Comparison of ENCODE assay signal across 8 cellular contexts in the genomic region with DNA sequence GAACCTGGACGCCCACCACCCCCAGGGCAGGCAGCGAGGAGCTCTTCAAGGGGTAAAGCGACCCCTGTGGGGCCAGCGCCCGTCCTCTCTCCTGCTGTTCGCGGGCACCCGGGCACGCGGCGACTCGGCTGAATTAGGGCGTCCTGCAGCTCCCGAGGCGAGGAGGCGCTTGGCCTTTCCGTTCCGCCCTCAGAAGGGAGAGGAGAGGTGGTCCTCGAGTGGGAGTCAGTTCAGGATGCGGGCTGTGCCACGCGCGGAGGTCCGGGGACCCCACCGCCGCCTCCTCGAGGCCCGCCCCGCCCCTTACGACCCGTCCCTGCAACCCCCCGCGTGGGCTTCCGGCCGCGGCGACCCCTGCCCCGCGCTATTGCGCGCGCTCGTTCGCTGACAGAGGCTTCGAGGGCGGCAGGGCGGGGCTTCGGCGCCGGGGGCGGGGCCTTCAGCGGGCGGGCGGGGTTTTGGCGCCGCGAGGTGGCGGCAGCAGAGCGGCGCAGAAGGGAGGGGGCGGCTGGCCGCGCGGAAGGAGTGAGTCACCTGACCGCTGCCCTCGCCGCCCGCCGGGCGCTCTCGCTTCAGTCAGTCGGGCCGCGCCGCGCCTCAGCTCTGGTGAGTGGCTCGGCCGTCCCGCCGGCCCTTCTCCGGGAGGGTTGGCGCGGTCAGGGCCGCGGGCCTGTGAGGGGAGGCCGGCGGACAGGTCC. TPM values are rescaled to one million over a fixed set of nuclear protein-coding genes. Genes with fewer than 3 reads are reported as not detected.
DNase-seq lines count a peak whose midpoint lies in the region; ATAC-seq, FAIRE-seq and TF ChIP-seq lines count a peak whose summit lies in the region.

Gene BACH1, plus strand, starts transcription at position 575 of the 698 bp plus-strand sequence. CDS start 22,359 bp downstream, outside the sequence.

- H2BK12ac ChIP-seq in H1 (ENCODE audit: low read depth, low read length): peak within 1 kb of the TSS; percentile 52; the same call in 1 of the 2 replicates

- H3K14ac ChIP-seq in H1 (ENCODE audit: insufficient read length): no peak within 1 kb of the TSS

- no peak within 1 kb of the TSS for H3K4ac ChIP-seq in H1 (replicated peaks; ENCODE audit: insufficient read length, low read depth, low read length)

- TF ChIP-seq CTCF in CD8-positive, alpha-beta T cell (IDR thresholded peaks at IDR 0.05): peak; percentile 33
- TF ChIP-seq CTCF in GM20000 (IDR thresholded peaks at IDR 0.05; ENCODE audit: extremely low read depth, missing control alignments): peak; percentile 37
- TF ChIP-seq CTCF in H1 (IDR thresholded peaks at IDR 0.05; ENCODE audit: control extremely low read depth in 1 of 3, insufficient read depth in 1 of 3, low read depth in 1 of 3, low read length in 3 of 3): 0 out of 4 replicates have a peak, but pooled peaks of 1 of the 3 experiments have one; percentile 11

- no peaks in the 10 kb centered on the region for H3K36me3 ChIP-seq in CD8-positive, alpha-beta T cell (ENCODE audit: insufficient read depth, low read length)
- H3K36me3 ChIP-seq in HUES48 (ENCODE audit: control insufficient read depth, insufficient read depth, low read length): no peaks in the 10 kb centered on the region
- H3K36me3 ChIP-seq in H1 (ENCODE audit: control insufficient read depth in 2 of 4, insufficient read depth in 4 of 4, low read length in 3 of 4): no peaks in the 10 kb centered on the region

- H4K8ac ChIP-seq in H1 (ENCODE audit: extremely low read depth, insufficient read depth, low read length): peak within 1 kb of the TSS; percentile 90

- H2BK20ac ChIP-seq in H1 (ENCODE audit: low read length): no peak within 1 kb of the TSS

- CTCF ChIA-PET in CD8-positive, alpha-beta T cell (lab: Charles Lee): interaction anchor here (0.5 to 2.4 kb wide), 2 partner anchors 151 to 261 kb away, joined by 3 to 8 read pairs; no protein-coding TSS in a partner anchor
- CTCF ChIA-PET in H1 (lab: Charles Lee; ENCODE audit: partially characterized antibody): interaction anchor here (0.8 to 1.3 kb wide), 6 partner anchors 10 to 50 kb away, joined by 3 to 6 read pairs (median 4); no protein-coding TSS in a partner anchor

- H3K18ac ChIP-seq in H1 (ENCODE audit: extremely low read depth, low read length): peak within 1 kb of the TSS; percentile 89

- peak; percentile 67 for ATAC-seq in CD8-positive, alpha-beta T cell

- H3K27ac ChIP-seq in CD8-positive, alpha-beta T cell (ENCODE audit: low read depth, low read length): peak within 1 kb of the TSS; percentile 41
- H3K27ac ChIP-seq in HUES48 (ENCODE audit: low read depth, low read length) (peak within 1 kb of the TSS; percentile 96), H1 (ENCODE audit: low read depth, low read length) (peak within 1 kb of the TSS; percentile 61; the same call in 1 of the 2 replicates)

- H3K27ac Mint-ChIP-seq in CD8-positive, alpha-beta T cell: peak within 1 kb of the TSS; percentile 88

- H3K79me1 ChIP-seq in H1 (ENCODE audit: low read depth, low read length): peaks cover 6% of the 10 kb centered on the region; the same call in 1 of the 2 replicates

- H3K9me3 ChIP-seq in CD8-positive, alpha-beta T cell (ENCODE audit: low read length): no peaks in the 10 kb centered on the region
- H3K9me3 ChIP-seq in HUES48 (ENCODE audit: control insufficient read depth, insufficient read depth, low read length) (no peaks in the 10 kb centered on the region), H1 (ENCODE audit: insufficient read depth in 2 of 2, low read depth in 1 of 2, low read length in 1 of 2) (no peaks in the 10 kb centered on the region)

- no peak within 1 kb of the TSS for H4K5ac ChIP-seq in H1 (ENCODE audit: insufficient read length, low read depth, low read length)

- H3K4me3 ChIP-seq in CD8-positive, alpha-beta T cell (ENCODE audit: low read depth, low read length): peak within 1 kb of the TSS; percentile 68
- H3K4me3 ChIP-seq in HUES48 (ENCODE audit: low read depth, low read length) (peak within 1 kb of the TSS; percentile 85), H1 (ENCODE audit: extremely low read depth in 1 of 4, insufficient read depth in 2 of 4, low read depth in 3 of 4, low read length in 4 of 4) (peak within 1 kb of the TSS; percentile 77 to 94 (median 88))

- POLR2A ChIA-PET in CD8-positive, alpha-beta T cell (lab: Charles Lee): interaction anchor here (1.3 to 2.9 kb wide), 4 partner anchors 9 to 296 kb away, joined by 3 to 11 read pairs (median 6); partner anchors contain the start of gene CCT8
- POLR2A ChIA-PET in H1 (lab: Charles Lee; ENCODE audit: partially characterized antibody): interaction anchor here (1.1 to 3.2 kb wide), 4 partner anchors 11 to 31 kb away, joined by 4 to 10 read pairs (median 7); no protein-coding TSS in a partner anchor

- peak within 1 kb of the TSS; percentile 94 to 100 for H3K4me2 ChIP-seq in H1 (ENCODE audit: insufficient read depth in 1 of 2, low read depth in 2 of 2, low read length in 2 of 2)

- intact Hi-C loops in CD8-positive, alpha-beta T cell (cut with DNase I, micrococcal nuclease): loop anchor here (1.0 to 10.0 kb wide), 12 partner anchors 14 to 414 kb away; partner anchors contain the start of genes CCT8 (in 1 of the 2), LTN1 (in 1 of the 2) and USP16 (in 1 of the 2)

- H4K20me1 ChIP-seq in H1 (replicated peaks in 1 of 2; ENCODE audit: control insufficient read depth in 1 of 2, insufficient read depth in 2 of 2, low read length in 2 of 2): peaks cover 6 to 7% of the 10 kb centered on the region in 2 experiments

- H3K27me3 ChIP-seq in CD8-positive, alpha-beta T cell (ENCODE audit: insufficient read depth, low read length): no peaks in the 10 kb centered on the region
- peaks cover 11% of the 10 kb centered on the region for H3K27me3 ChIP-seq in HUES48 (ENCODE audit: control insufficient read depth, insufficient read depth, low read length)
- peaks cover 0 to 7% (median 4%) of the 10 kb centered on the region in 4 experiments; a peak in 3 of 7 replicates for H3K27me3 ChIP-seq in H1 (replicated peaks in 1 of 4; ENCODE audit: control insufficient read depth in 3 of 4, extremely low read depth in 1 of 4, insufficient read depth in 3 of 4, low read length in 3 of 4)

- H3K9ac ChIP-seq in HUES48 (ENCODE audit: low read depth, low read length): peak within 1 kb of the TSS; percentile 82
- H3K9ac ChIP-seq in H1 (replicated peaks in 1 of 4; ENCODE audit: extremely low read depth in 1 of 4, low read depth in 3 of 4, low read length in 3 of 4): peak within 1 kb of the TSS; percentile 62 to 87 (median 84)

- no peak for FAIRE-seq in H1 (lab: Jason Lieb, UNC)

- H2BK5ac ChIP-seq in H1 (ENCODE audit: low read depth, low read length): peak within 1 kb of the TSS; percentile 88

- H3K4me1 Mint-ChIP-seq in CD8-positive, alpha-beta T cell (ENCODE audit: low read depth): peaks cover 78% of the 10 kb centered on the region

- peak; percentile 71 to 88 (median 83) for DNase-seq in CD8-positive, alpha-beta T cell
- DNase-seq in GM20000 (ENCODE audit: low spot score) (peak; percentile 96), NOMO-1 treated with dmso at 0.1 percent for 144 hours (lab: John Stamatoyannopoulos, UW; ENCODE audit: unreplicated experiment) (peak; percentile 88), H1 (ENCODE audit: low read depth in 1 of 2, low spot score in 2 of 2) (peak; percentile 59 to 93), mesenteric fat pad (ENCODE audit: low spot score) (peak; percentile 98)
- DNase-seq in activated CD8-positive, alpha-beta memory T cell treated with anti-CD3 and anti-CD28 coated beads for 48 hours (ENCODE audit: low read depth in 2 of 3, low spot score in 2 of 3): peak; percentile 68 to 84 (median 83)
- peak; percentile 85 for DNase-seq in stimulated activated CD8-positive, alpha-beta memory T cell treated with anti-CD3 and anti-CD28 coated beads, Interleukin-15, amount 100 ng/mL, for 24 hours (ENCODE audit: low read depth)

- peaks cover 15% of the 10 kb centered on the region for H3K23me2 ChIP-seq in H1 (ENCODE audit: low read depth, low read length)

- H2AFZ ChIP-seq in H1 (ENCODE audit: low read length): peak within 1 kb of the TSS; percentile 48; the same call in 1 of the 2 replicates

- peak within 1 kb of the TSS; percentile 87 for H3K4me3 Mint-ChIP-seq in CD8-positive, alpha-beta T cell

- peak; percentile 41 to 48; a peak in 3 of 4 replicates for TF ChIP-seq RAD21 in H1 (IDR thresholded peaks at IDR 0.05 in 1 of 2, conservative IDR thresholded peaks at IDR 0.05 in 1 of 2; ENCODE audit: low read depth in 2 of 2, low read length in 2 of 2)

- peaks cover 8 to 42% of the 10 kb centered on the region in 2 experiments; a peak in 3 of 4 replicates for H3K79me2 ChIP-seq in H1 (ENCODE audit: control insufficient read depth in 1 of 2, insufficient read depth in 2 of 2, low read length in 2 of 2)

- peak within 1 kb of the TSS; percentile 26 for H3K56ac ChIP-seq in H1 (replicated peaks; ENCODE audit: insufficient read length, low read depth, low read length)

- peaks cover 6% of the 10 kb centered on the region for H3K36me3 Mint-ChIP-seq in CD8-positive, alpha-beta T cell

- no peak for TF ChIP-seq EP300 in H1 (IDR thresholded peaks at IDR 0.05; ENCODE audit: borderline replicate concordance in 1 of 2, low read depth in 2 of 2, low read length in 2 of 2)

- no peak within 1 kb of the TSS for H2BK120ac ChIP-seq in H1 (replicated peaks; ENCODE audit: low read depth, low read length)

- peaks cover 54% of the 10 kb centered on the region for H3K4me1 ChIP-seq in CD8-positive, alpha-beta T cell (ENCODE audit: insufficient read depth, low read length)
- peaks cover 29% of the 10 kb centered on the region for H3K4me1 ChIP-seq in HUES48 (ENCODE audit: control insufficient read depth, insufficient read depth, low read length)
- H3K4me1 ChIP-seq in H1 (replicated peaks in 1 of 4; ENCODE audit: control insufficient read depth in 3 of 4, insufficient read depth in 4 of 4, low read length in 3 of 4): peaks cover 0 to 14% (median 9%) of the 10 kb centered on the region in 4 experiments; a peak in 5 of 7 replicates

- peak within 1 kb of the TSS; percentile 88 for H2AK5ac ChIP-seq in H1 (ENCODE audit: low read depth, low read length)

- peak within 1 kb of the TSS; percentile 12 for H4K91ac ChIP-seq in H1 (replicated peaks; ENCODE audit: insufficient read length, low read length)

- H3K27me3 Mint-ChIP-seq in CD8-positive, alpha-beta T cell (ENCODE audit: low read depth): no peaks in the 10 kb centered on the region

- no peak within 1 kb of the TSS for H2BK15ac ChIP-seq in H1 (ENCODE audit: low read length)

- H3K9me3 Mint-ChIP-seq in CD8-positive, alpha-beta T cell: no peaks in the 10 kb centered on the region

- WGBS in H1 (ENCODE audit: extremely low coverage in 1 of 2, insufficient coverage in 1 of 2, insufficient read length in 1 of 2, insufficient replicate concordance in 2 of 2, low coverage in 1 of 2, low lambda C conversion rate in 2 of 2, missing lambda C conversion rate in 1 of 2), 2 experiments: 12% methylated on average over 6 of the region's 87 CpGs; no CpG with 5 or more reads in 1 of the 2 experiments

- no peak within 1 kb of the TSS for H3K23ac ChIP-seq in H1 (ENCODE audit: insufficient read length)

- peak; percentile 94 for TF ChIP-seq POLR2A in H1 (IDR thresholded peaks at IDR 0.05; ENCODE audit: control extremely low read depth in 1 of 2, low read depth in 2 of 2, low read length in 2 of 2)

RNA-seq across cellular contexts. Expression of gene BACH1, which starts in this region (rescaled TPM):
- 10 to 100 TPM; 86.3 to 88.5 TPM for total RNA-seq in CD8-positive, alpha-beta T cell
- total RNA-seq in H1 (2021; fragmentation: NEBNext Ultra II Directional; extraction: Animal tissue kit (Norgen Biotek cat#: 25700)): 50.7 and 57.1 TPM in 2 replicates
- polyA plus RNA-seq in H1 (2011; rRNA removed): 6.0 and 6.9 TPM in 2 replicates
- 10.2 TPM for polyA plus RNA-seq in H1 (2011; cell fraction: cytosol; rRNA removed)
- 7.8 TPM for polyA plus RNA-seq in H1 (2011; cell fraction: nucleus; rRNA removed)
- 9.9 to 19.2 TPM (median 15.5 TPM) in 4 replicates for polyA plus RNA-seq in H1 (2012, experiment 1 of 2)
- polyA plus RNA-seq in H1 (2012, experiment 2 of 2): 0.87 TPM
- 14.7 TPM for polyA plus RNA-seq in H1 (2013, experiment 1 of 2)
- 17.3 TPM for polyA plus RNA-seq in H1 (2013, experiment 2 of 2)
- 106 and 154 TPM in 2 replicates for polyA minus RNA-seq in H1 (2011; rRNA and poly(A)+ RNA removed)
- polyA minus RNA-seq in H1 (2011; cell fraction: cytosol; rRNA and poly(A)+ RNA removed): 20.9 TPM
- 136 TPM for polyA minus RNA-seq in H1 (2011; cell fraction: nucleus; rRNA and poly(A)+ RNA removed)
- total RNA-seq in mesenteric fat pad: 69.8 TPM

Comparison
In these comparisons a context has a peak if more than half of its experiments do, and no peak if none do; other contexts are left out.
1. Peak in every context shown above with its lines: DNase-seq, ATAC-seq, H3K4me3 ChIP-seq and H3K27ac ChIP-seq.
2. H3K27ac ChIP-seq: peak in every context shown above with its lines; median percentile 96 in HUES48; 61 in H1; 41 in CD8-positive, alpha-beta T cell.